In the genomic region with DNA sequence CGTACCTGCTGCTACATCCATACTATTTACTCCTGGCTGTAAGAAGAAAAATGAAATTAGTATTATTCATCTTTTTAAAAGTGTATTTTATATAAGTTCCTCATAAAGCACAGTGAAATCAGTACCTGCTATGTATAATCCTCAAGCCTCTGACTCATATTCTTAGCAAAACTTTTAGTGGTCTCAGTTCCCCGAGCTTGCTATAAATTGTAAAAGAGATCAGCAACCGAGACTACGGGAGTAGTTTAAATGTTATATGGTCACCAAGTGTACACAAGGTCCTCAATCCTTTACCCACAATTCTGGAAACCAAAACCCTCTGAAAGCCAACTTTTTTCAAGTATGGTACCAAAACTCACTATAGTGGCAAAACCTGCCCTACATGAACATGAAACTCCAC, we compare ENCODE assay signal across 8 cellular contexts. TPM values are rescaled to one million over a fixed set of nuclear protein-coding genes. Genes with fewer than 3 reads are reported as not detected.
DNase-seq lines count a peak whose midpoint lies in the region; ATAC-seq and TF ChIP-seq lines count a peak whose summit lies in the region.

No MANE protein-coding gene starts in this region.

- peak; percentile 32 for DNase-seq in GM10248 (ENCODE audit: extremely low spot score)
- DNase-seq in CD14-positive monocyte (ENCODE audit: low spot score): no peak
- DNase-seq in amniotic stem cell (lab: John Stamatoyannopoulos, UW): no peak
- DNase-seq in T-helper 2 cell treated with Interferon-gamma antibody and Interleukin-4, amounts not matched to agents 5 μg/mL and 100 μg/mL, for 36 hours (ENCODE audit: low spot score): no peak
- no peak for DNase-seq in G401 (ENCODE audit: low spot score)

- peak overlapping the region in 1 of 7 donors; percentile 11 for H3K27ac Mint-ChIP-seq in CD14-positive monocyte
- H3K27ac Mint-ChIP-seq in T-helper 2 cell treated with Interferon-gamma antibody and Interleukin-4, amounts not matched to agents 5 μg/mL and 100 μg/mL, for 36 hours: no peak overlapping the region

- H3K36me3 Mint-ChIP-seq in CD14-positive monocyte: peaks cover 36 to 46% of the 10 kb centered on the region in 2 donors
- peaks cover 22% of the 10 kb centered on the region for H3K36me3 Mint-ChIP-seq in T-helper 2 cell treated with Interferon-gamma antibody and Interleukin-4, amounts not matched to agents 5 μg/mL and 100 μg/mL, for 36 hours (ENCODE audit: low read depth)

- CTCF ChIA-PET in GM10248 (lab: Yijun Ruan, JAX): interaction anchor here (0.9 to 2.2 kb wide), 5 partner anchors 14 to 80 kb away, joined by 3 to 4 read pairs (median 3); no protein-coding TSS in a partner anchor

- H3K4me1 Mint-ChIP-seq in CD14-positive monocyte: peaks cover 7% of the 10 kb centered on the region
- H3K4me1 Mint-ChIP-seq in T-helper 2 cell treated with Interferon-gamma antibody and Interleukin-4, amounts not matched to agents 5 μg/mL and 100 μg/mL, for 36 hours (ENCODE audit: low read depth): peaks cover 33% of the 10 kb centered on the region

- no peak for TF ChIP-seq CTCF in GM10248 (IDR thresholded peaks at IDR 0.05; ENCODE audit: control extremely low read depth, extremely low read depth, low read depth, missing control alignments)
- TF ChIP-seq CTCF in CD14-positive monocyte (IDR thresholded peaks at IDR 0.05): no peak

- no peaks in the 10 kb centered on the region for H3K27me3 Mint-ChIP-seq in CD14-positive monocyte (ENCODE audit: low read depth in 3 of 3)
- H3K27me3 Mint-ChIP-seq in T-helper 2 cell treated with Interferon-gamma antibody and Interleukin-4, amounts not matched to agents 5 μg/mL and 100 μg/mL, for 36 hours (ENCODE audit: low read depth): no peaks in the 10 kb centered on the region

- POLR2A ChIA-PET in GM10248 (lab: Yijun Ruan, JAX): interaction anchor here (0.6 kb wide), 1 partner anchor 54 kb away, joined by 4 read pairs; no protein-coding TSS in a partner anchor

- H3K9me3 Mint-ChIP-seq in CD14-positive monocyte: no peaks in the 10 kb centered on the region
- H3K9me3 Mint-ChIP-seq in T-helper 2 cell treated with Interferon-gamma antibody and Interleukin-4, amounts not matched to agents 5 μg/mL and 100 μg/mL, for 36 hours: no peaks in the 10 kb centered on the region

- peak; percentile 77 for ATAC-seq in GM19043 (IDR thresholded peaks at IDR 0.05; ENCODE audit: low read depth, unreplicated experiment)
- ATAC-seq in HG02759 (IDR thresholded peaks at IDR 0.05; ENCODE audit: unreplicated experiment): peak; percentile 87
- ATAC-seq in HG03558 (IDR thresholded peaks at IDR 0.05; ENCODE audit: extremely low read depth, unreplicated experiment): peak; percentile 82

- H3K4me3 Mint-ChIP-seq in CD14-positive monocyte: no peak overlapping the region
- H3K4me3 Mint-ChIP-seq in T-helper 2 cell treated with Interferon-gamma antibody and Interleukin-4, amounts not matched to agents 5 μg/mL and 100 μg/mL, for 36 hours: no peak overlapping the region

- in situ Hi-C loops in G401 (cut with HindIII; ENCODE audit: low sequenced_read_pairs): no loop called here

- intact Hi-C loops in CD14-positive monocyte (cut with micrococcal nuclease): no loop called here

RNA-seq across cellular contexts. Expression of a gene that starts 24.2 kb away (rescaled TPM):
- 10 to 100 TPM; 66.6 to 95.4 TPM for polyA plus RNA-seq in CD14-positive monocyte
- 151 and 321 TPM in 2 replicates for total RNA-seq in G401 (2014; rRNA removed; shearing (Covaris generic))

RNA-seq across cellular contexts. Expression of a gene that starts 25.4 kb away (rescaled TPM):
- polyA plus RNA-seq in CD14-positive monocyte: 10 to 100 TPM; 23.4 to 24.7 TPM
- 29.2 and 39.0 TPM in 2 replicates for total RNA-seq in G401 (2014; rRNA removed; shearing (Covaris generic))
